Comparison of ENCODE assay signal across 28 cellular contexts in genomic region chr13:112105884-112106283, GRCh38. TPM values are rescaled to one million over a fixed set of nuclear protein-coding genes. Genes with fewer than 3 reads are reported as not detected.
A peak's percentile ranks its signal among the peaks of the same experiment; 100 is the strongest.
DNase-seq lines count a peak whose midpoint lies in the region; ATAC-seq and TF ChIP-seq lines count a peak whose summit lies in the region.
"Had no signal": no experiment of that assay in that cellular context is flagged by ENCODE, and none has a peak within 500 bp of the region (broad histone marks: within the 10 kb centered on the region; RNA-seq: fewer than 3 reads in every experiment).

No MANE protein-coding gene starts in this region.

- H3K4me3 ChIP-seq in iPS-18c (ENCODE audit: insufficient read depth, low read depth, low read length) (peak overlapping the region; percentile 32), osteoblast (ENCODE audit: insufficient read depth, low read length) (no peak overlapping the region)
- H3K4me3 ChIP-seq: HAP-1 had no signal

- H3K79me2 ChIP-seq in osteoblast (ENCODE audit: insufficient read depth, low read length), result no peaks in the 10 kb centered on the region

- no peaks in the 10 kb centered on the region for H3K4me1 ChIP-seq in osteoblast (ENCODE audit: insufficient read depth, low read length)
- H3K4me1 ChIP-seq: HAP-1 had no signal

- H3K9me3 ChIP-seq in iPS-18c (ENCODE audit: control insufficient read depth, insufficient read depth, low read length), result no peaks in the 10 kb centered on the region
- no peaks in the 10 kb centered on the region for H3K9me3 ChIP-seq in osteoblast (ENCODE audit: low read depth, low read length)
- H3K9me3 ChIP-seq: HAP-1 had no signal

- H3K27me3 ChIP-seq in osteoblast (ENCODE audit: insufficient read depth, low read length), result peaks cover 6% of the 10 kb centered on the region

- H3K36me3 ChIP-seq in osteoblast (ENCODE audit: insufficient read depth, low read length), result no peaks in the 10 kb centered on the region
- H3K36me3 ChIP-seq: HAP-1 had no signal

- H2AFZ ChIP-seq in osteoblast (ENCODE audit: low read length), result no peak overlapping the region

- no peak for TF ChIP-seq CTCF in osteoblast (IDR thresholded peaks at IDR 0.05; ENCODE audit: extremely low read depth, low read depth, low read length)

- H3K27ac ChIP-seq in osteoblast (ENCODE audit: low read depth, low read length), result no peak overlapping the region

- ATAC-seq in HG03045 (IDR thresholded peaks at IDR 0.05; ENCODE audit: unreplicated experiment), result no peak
- ATAC-seq: activated CD8-positive, alpha-beta memory T cell treated with anti-CD3 and anti-CD28 coated beads, Interleukin-2, amount 10 ng/mL, durations not matched to agents 7 days and 5 days; activated naive CD4-positive, alpha-beta T cell treated with anti-CD3 and anti-CD28 coated beads, Interleukin-2, amount 50 U/mL, for 72 hours; left lobe of liver; natural killer cell treated with Interleukin-12 subunit alpha and Interleukin-12 subunit beta and Interleukin-15 and Interleukin-18, amount 100 ng/mL, for 72 hours; stimulated activated naive CD8-positive, alpha-beta T cell treated with anti-CD3 and anti-CD28 coated beads, Interleukin-15, Interleukin-2, amounts not matched to agents 100 U/mL and 50 U/mL, for 24 hours had no signal

- DNase-seq in ELF-1 (ENCODE audit: low read depth, low spot score) (peak; percentile 72), ecto neural progenitor cell (ENCODE audit: low spot score) (peak; percentile 78), osteoblast (ENCODE audit: insufficient read length, low spot score, missing footprints) (peak; percentile 73), activated T-cell treated with anti-CD3 and anti-CD28 coated beads for 4 hours (no peak), midbrain (lab: John Stamatoyannopoulos, UW) (no peak)
- DNase-seq in stimulated activated naive CD4-positive, alpha-beta T cell (lab: John Stamatoyannopoulos, UW), result no peak
- DNase-seq: activated CD4-positive, alpha-beta T cell treated with anti-CD3 and anti-CD28 coated beads, Interleukin-2, amount 10 ng/mL, durations not matched to agents 7 days and 5 days; activated CD8-positive, alpha-beta memory T cell treated with anti-CD3 and anti-CD28 coated beads, Interleukin-2, amount 10 ng/mL, durations not matched to agents 7 days and 5 days; CD8-positive, alpha-beta memory T cell; cerebellar nuclear complex; DMS79 treated with DMSO at 0.1 percent for 48 hours; effector CD8-positive, alpha-beta T cell; NCI-H2171 treated with DMSO at 0.1 percent for 48 hours; NCI-H524 treated with DMSO at 0.1 percent for 48 hours; stimulated activated CD4-positive, alpha-beta T cell treated with anti-CD3 and anti-CD28 coated beads, Interleukin-4, amount 100 ng/mL, for 1 hour; stimulated activated naive CD8-positive, alpha-beta T cell treated with anti-CD3 and anti-CD28 coated beads, Interleukin-15, Interleukin-2, amounts not matched to agents 100 U/mL and 50 U/mL, for 24 hours had no signal

- no peaks in the 10 kb centered on the region for H4K20me1 ChIP-seq in osteoblast (ENCODE audit: insufficient read depth, low read length)

- H3K4me2 ChIP-seq in osteoblast (ENCODE audit: insufficient read depth, low read length), result no peak overlapping the region

RNA-seq across cellular contexts. Expression of gene SOX1, which starts 38.9 kb away (rescaled TPM):
- total RNA-seq in osteoblast, result not detected in 2 replicates
- total RNA-seq: A172; activated CD4-positive, alpha-beta T cell treated with anti-CD3 and anti-CD28 coated beads, Interleukin-2, amount 10 ng/mL, durations not matched to agents 7 days and 5 days; activated CD8-positive, alpha-beta memory T cell treated with anti-CD3 and anti-CD28 coated beads, Interleukin-2, amount 10 ng/mL, durations not matched to agents 7 days and 5 days; activated naive CD4-positive, alpha-beta T cell treated with anti-CD3 and anti-CD28 coated beads, Interleukin-2, amount 50 U/mL, for 72 hours; activated T-helper 1 cell treated with anti-CD3 and anti-CD28 coated beads, Interleukin-12 subunit alpha, Interleukin-12 subunit beta, Interleukin-2, Interleukin-4 antibody, amounts not matched to agents 30 ng/mL and 10 ng/mL and 1 ng/mL, durations not matched to agents 14 hours and 24 hours and 36 hours; astrocyte; CD8-positive, alpha-beta memory T cell; left lobe of liver; natural killer cell treated with Interleukin-12 subunit alpha and Interleukin-12 subunit beta and Interleukin-15 and Interleukin-18, amount 100 ng/mL, for 72 hours; RPMI7951; SK-MEL-5; T-helper 1 cell treated with Interleukin-12 subunit alpha and Interleukin-12 subunit beta and Interleukin-4 antibody, amounts not matched to agents 30 ng/mL and 1 ng/mL, for 36 hours had no signal

Comparison
In these comparisons a context has a peak if more than half of its experiments do, and no peak if none do; other contexts are left out.
1. DNase-seq: peak in ELF-1 (single experiment), ecto neural progenitor cell (single experiment) and osteoblast (single experiment); none in activated T-cell treated with anti-CD3 and anti-CD28 coated beads for 4 hours (single experiment), midbrain (single experiment) and stimulated activated naive CD4-positive, alpha-beta T cell (0 of 6).